39 cellular contexts compared by ENCODE assay signal in the genomic region with DNA sequence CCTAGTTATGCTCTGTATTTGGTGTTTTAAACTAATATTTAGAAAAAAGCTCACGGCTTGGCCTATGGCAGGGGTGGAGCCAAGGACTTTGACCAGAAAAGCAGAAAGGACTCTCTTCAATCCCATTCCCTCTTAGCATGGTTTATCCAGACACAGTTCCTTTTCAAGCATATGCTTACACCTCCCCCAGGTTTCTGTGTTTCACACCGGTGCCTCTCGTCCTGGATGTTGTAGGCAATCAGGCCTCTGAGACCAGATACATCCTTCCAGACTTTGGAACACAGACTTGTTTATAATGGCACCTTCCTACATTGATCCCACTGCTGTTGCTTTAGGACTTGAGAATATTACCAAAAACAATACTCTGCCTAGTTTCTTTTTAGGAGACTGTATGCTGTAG.
"Had no signal": no experiment of that assay in that cellular context is flagged by ENCODE, and none has a peak within 500 bp of the region (broad histone marks: within the 10 kb centered on the region; RNA-seq: fewer than 3 reads in every experiment).

No MANE protein-coding gene starts in this region.

- H3K9me3 Mint-ChIP-seq: activated naive CD4-positive, alpha-beta T cell treated with anti-CD3 and anti-CD28 coated beads for 36 hours; activated naive CD8-positive, alpha-beta T cell treated with anti-CD3 and anti-CD28 coated beads for 36 hours; activated T-helper 2 cell treated with anti-CD3 and anti-CD28 coated beads, Interferon-gamma antibody, Interleukin-2, Interleukin-4, amounts not matched to agents 10 μg/mL and 5 μg/mL and 100 μg/mL, durations not matched to agents 14 hours and 24 hours and 36 hours had no signal

- H3K36me3 ChIP-seq: adrenal gland, ascending aorta, brain microvascular endothelial cell, breast epithelium, cardiac muscle cell had no signal

- H3K36me3 Mint-ChIP-seq: activated naive CD4-positive, alpha-beta T cell treated with anti-CD3 and anti-CD28 coated beads, Interleukin-2, amount 10 ng/mL, durations not matched to agents 7 days and 5 days; activated naive CD4-positive, alpha-beta T cell treated with anti-CD3 and anti-CD28 coated beads, Interleukin-2, amount 50 U/mL, for 24 hours; activated naive CD4-positive, alpha-beta T cell treated with anti-CD3 and anti-CD28 coated beads, Interleukin-2, amount 50 U/mL, for 72 hours; activated naive CD8-positive, alpha-beta T cell; activated naive CD8-positive, alpha-beta T cell treated with anti-CD3 and anti-CD28 coated beads for 36 hours; activated naive CD8-positive, alpha-beta T cell treated with anti-CD3 and anti-CD28 coated beads, Interleukin-2, amount 10 ng/mL, durations not matched to agents 7 days and 5 days; brain had no signal

- DNase-seq: activated effector memory CD4-positive, alpha-beta T cell treated with anti-CD3 and anti-CD28 coated beads, Interleukin-2, amount 50 U/mL, for 16 hours; activated effector memory CD4-positive, alpha-beta T cell treated with Interleukin-2 at 50 U/mL for 16 hours; activated gamma-delta T cell; activated gamma-delta T cell treated with Interleukin-2 at 50 U/mL for 16 hours; activated naive CD4-positive, alpha-beta T cell; activated naive CD4-positive, alpha-beta T cell treated with anti-CD3 and anti-CD28 coated beads for 36 hours; activated naive CD4-positive, alpha-beta T cell treated with anti-CD3 and anti-CD28 coated beads, Interleukin-2, amount 10 ng/mL, durations not matched to agents 7 days and 5 days; activated naive CD4-positive, alpha-beta T cell treated with anti-CD3 and anti-CD28 coated beads, Interleukin-2, amount 50 U/mL, for 16 hours; activated naive CD4-positive, alpha-beta T cell treated with Interleukin-2 at 50 U/mL for 16 hours; activated naive CD8-positive, alpha-beta T cell treated with anti-CD3 and anti-CD28 coated beads for 36 hours; activated naive CD8-positive, alpha-beta T cell treated with anti-CD3 and anti-CD28 coated beads, Interleukin-2, amount 10 ng/mL, durations not matched to agents 7 days and 5 days; activated naive CD8-positive, alpha-beta T cell treated with anti-CD3 and anti-CD28 coated beads, Interleukin-2, amount 50 U/mL, for 24 hours; activated T-cell treated with anti-CD3 and anti-CD28 coated beads for 4 hours; activated T-cell treated with anti-CD3 and anti-CD28 coated beads, Interleukin-2, amount 50 U/mL, for 1 hour; activated T-cell treated with anti-CD3 and anti-CD28 coated beads, Interleukin-2, amount 50 U/mL, for 24 hours; activated T-cell treated with anti-CD3 and anti-CD28 coated beads, Interleukin-2, amount 50 U/mL, for 4 hours; activated T-cell treated with anti-CD3 and anti-CD28 coated beads, Interleukin-2, amount 50 U/mL, for 48 hours; activated T-cell treated with anti-CD3 and anti-CD28 coated beads, Interleukin-2, amount 50 U/mL, for 72 hours; adrenal gland; amniotic stem cell; amygdala; aorta; body of pancreas; brain microvascular endothelial cell; caudate nucleus; central memory CD4-positive, alpha-beta T cell; cerebellar nuclear complex had no signal

- H3K9me3 ChIP-seq: adrenal gland, ascending aorta, body of pancreas, breast epithelium had no signal

- H3K4me3 Mint-ChIP-seq: activated naive CD4-positive, alpha-beta T cell treated with anti-CD3 and anti-CD28 coated beads for 36 hours; activated naive CD4-positive, alpha-beta T cell treated with anti-CD3 and anti-CD28 coated beads, Interleukin-2, amount 10 ng/mL, durations not matched to agents 7 days and 5 days; activated naive CD4-positive, alpha-beta T cell treated with anti-CD3 and anti-CD28 coated beads, Interleukin-2, amount 50 U/mL, for 24 hours; activated naive CD8-positive, alpha-beta T cell; activated naive CD8-positive, alpha-beta T cell treated with anti-CD3 and anti-CD28 coated beads for 36 hours; activated naive CD8-positive, alpha-beta T cell treated with anti-CD3 and anti-CD28 coated beads, Interleukin-2, amount 10 ng/mL, durations not matched to agents 7 days and 5 days; activated naive CD8-positive, alpha-beta T cell treated with anti-CD3 and anti-CD28 coated beads, Interleukin-2, amount 50 U/mL, for 24 hours; activated T-cell treated with anti-CD3 and anti-CD28 coated beads, Interleukin-2, amount 50 U/mL, for 24 hours; activated T-cell treated with anti-CD3 and anti-CD28 coated beads, Interleukin-2, amount 50 U/mL, for 4 hours; activated T-cell treated with anti-CD3 and anti-CD28 coated beads, Interleukin-2, amount 50 U/mL, for 72 hours; activated T-helper 17 cell treated with anti-CD3 and anti-CD28 coated beads, Interleukin-2, amount 50 U/mL, for 72 hours; brain; central memory CD8-positive, alpha-beta T cell had no signal

- FAIRE-seq: astrocyte, bronchial epithelial cell had no signal

- H3K27ac ChIP-seq: adrenal gland, ascending aorta, body of pancreas, brain microvascular endothelial cell, breast epithelium, cardiac muscle cell had no signal

- H3K4me1 ChIP-seq: adrenal gland, ascending aorta, body of pancreas, breast epithelium had no signal

- H3K4me1 Mint-ChIP-seq: activated naive CD4-positive, alpha-beta T cell treated with anti-CD3 and anti-CD28 coated beads, Interleukin-2, amount 10 ng/mL, durations not matched to agents 7 days and 5 days; activated naive CD4-positive, alpha-beta T cell treated with anti-CD3 and anti-CD28 coated beads, Interleukin-2, amount 50 U/mL, for 24 hours; activated naive CD8-positive, alpha-beta T cell treated with anti-CD3 and anti-CD28 coated beads for 36 hours; activated naive CD8-positive, alpha-beta T cell treated with anti-CD3 and anti-CD28 coated beads, Interleukin-2, amount 10 ng/mL, durations not matched to agents 7 days and 5 days; activated naive CD8-positive, alpha-beta T cell treated with anti-CD3 and anti-CD28 coated beads, Interleukin-2, amount 50 U/mL, for 24 hours; activated T-helper 17 cell treated with anti-CD3 and anti-CD28 coated beads, Interleukin-2, amount 50 U/mL, for 72 hours; central memory CD8-positive, alpha-beta T cell had no signal

- H3K4me3 ChIP-seq: adrenal gland, ascending aorta, body of pancreas, breast epithelium, cardiac muscle cell had no signal

- H3K27me3 Mint-ChIP-seq: activated naive CD4-positive, alpha-beta T cell treated with anti-CD3 and anti-CD28 coated beads, Interleukin-2, amount 10 ng/mL, durations not matched to agents 7 days and 5 days; activated naive CD4-positive, alpha-beta T cell treated with anti-CD3 and anti-CD28 coated beads, Interleukin-2, amount 50 U/mL, for 24 hours; activated naive CD8-positive, alpha-beta T cell; activated naive CD8-positive, alpha-beta T cell treated with anti-CD3 and anti-CD28 coated beads for 36 hours; activated naive CD8-positive, alpha-beta T cell treated with anti-CD3 and anti-CD28 coated beads, Interleukin-2, amount 10 ng/mL, durations not matched to agents 7 days and 5 days; activated naive CD8-positive, alpha-beta T cell treated with anti-CD3 and anti-CD28 coated beads, Interleukin-2, amount 50 U/mL, for 24 hours; activated T-cell treated with anti-CD3 and anti-CD28 coated beads, Interleukin-2, amount 50 U/mL, for 24 hours; activated T-helper 17 cell treated with anti-CD3 and anti-CD28 coated beads, Interleukin-2, amount 50 U/mL, for 72 hours; central memory CD8-positive, alpha-beta T cell had no signal

- H3K27ac Mint-ChIP-seq: activated naive CD4-positive, alpha-beta T cell treated with anti-CD3 and anti-CD28 coated beads for 36 hours; activated naive CD4-positive, alpha-beta T cell treated with anti-CD3 and anti-CD28 coated beads, Interleukin-2, amount 10 ng/mL, durations not matched to agents 7 days and 5 days; activated naive CD4-positive, alpha-beta T cell treated with anti-CD3 and anti-CD28 coated beads, Interleukin-2, amount 50 U/mL, for 24 hours; activated naive CD4-positive, alpha-beta T cell treated with anti-CD3 and anti-CD28 coated beads, Interleukin-2, amount 50 U/mL, for 72 hours; activated naive CD8-positive, alpha-beta T cell; activated naive CD8-positive, alpha-beta T cell treated with anti-CD3 and anti-CD28 coated beads for 36 hours; activated naive CD8-positive, alpha-beta T cell treated with anti-CD3 and anti-CD28 coated beads, Interleukin-2, amount 10 ng/mL, durations not matched to agents 7 days and 5 days; activated naive CD8-positive, alpha-beta T cell treated with anti-CD3 and anti-CD28 coated beads, Interleukin-2, amount 50 U/mL, for 24 hours; activated T-cell treated with anti-CD3 and anti-CD28 coated beads, Interleukin-2, amount 50 U/mL, for 24 hours; activated T-cell treated with anti-CD3 and anti-CD28 coated beads, Interleukin-2, amount 50 U/mL, for 72 hours; activated T-helper 17 cell treated with anti-CD3 and anti-CD28 coated beads, Interleukin-2, amount 50 U/mL, for 72 hours; activated T-helper 2 cell treated with anti-CD3 and anti-CD28 coated beads, Interferon-gamma antibody, Interleukin-2, Interleukin-4, amounts not matched to agents 10 μg/mL and 5 μg/mL and 100 μg/mL, durations not matched to agents 14 hours and 24 hours and 36 hours; brain had no signal
